13 cellular contexts compared by ENCODE assay signal in the genomic region with DNA sequence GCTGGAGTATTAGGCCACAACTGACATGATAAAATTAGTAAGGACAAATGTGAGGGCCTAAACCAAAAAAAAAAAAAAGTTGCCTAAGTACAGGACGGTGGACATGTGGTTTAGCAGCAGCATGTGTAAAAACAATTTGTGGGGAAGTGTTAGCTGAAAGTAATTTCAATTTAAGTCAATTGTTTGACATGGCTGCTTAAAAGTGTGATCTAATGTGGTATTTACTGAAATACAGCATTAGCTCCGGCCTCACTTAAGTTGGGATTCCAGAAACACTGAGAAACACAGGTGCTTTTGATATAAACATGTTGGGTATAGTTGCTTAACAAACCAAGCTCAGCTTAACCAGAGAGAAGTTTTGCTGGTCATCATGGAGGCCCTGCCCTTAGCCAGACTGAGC.
DNase-seq lines count a peak whose midpoint lies in the region; ATAC-seq and TF ChIP-seq lines count a peak whose summit lies in the region.
"Had no signal": no experiment of that assay in that cellular context is flagged by ENCODE, and none has a peak within 500 bp of the region (broad histone marks: within the 10 kb centered on the region; RNA-seq: fewer than 3 reads in every experiment).

No MANE protein-coding gene starts in this region.

- ATAC-seq in Right ventricle myocardium superior (ENCODE audit: poor library complexity) (peak; percentile 52), lower lobe of right lung (no peak), upper lobe of right lung (no peak), GM21381 (IDR thresholded peaks at IDR 0.05; ENCODE audit: unreplicated experiment) (no peak)
- no peak for ATAC-seq in activated CD8-positive, alpha-beta T cell treated with anti-CD3 and anti-CD28 coated beads, Interleukin-2, amount 10 ng/mL, durations not matched to agents 7 days and 5 days

- no peaks in the 10 kb centered on the region for H3K9me3 ChIP-seq in lower lobe of right lung
- H3K9me3 ChIP-seq in upper lobe of right lung, result no peaks in the 10 kb centered on the region
- H3K9me3 ChIP-seq: thyroid gland had no signal

- H3K27ac Mint-ChIP-seq in activated CD8-positive, alpha-beta T cell treated with anti-CD3 and anti-CD28 coated beads, Interleukin-2, amount 10 ng/mL, durations not matched to agents 7 days and 5 days, result peak overlapping the region; percentile 79
- H3K27ac Mint-ChIP-seq in type B pancreatic cell, result no peak overlapping the region

- peaks cover 86% of the 10 kb centered on the region for H3K4me1 Mint-ChIP-seq in activated CD8-positive, alpha-beta T cell treated with anti-CD3 and anti-CD28 coated beads, Interleukin-2, amount 10 ng/mL, durations not matched to agents 7 days and 5 days (ENCODE audit: low read depth)
- H3K4me1 Mint-ChIP-seq in type B pancreatic cell (ENCODE audit: unreplicated experiment), result peaks cover 10% of the 10 kb centered on the region

- H3K27ac ChIP-seq in lower lobe of right lung, result peak overlapping the region; percentile 12
- peak overlapping the region; percentile 47 for H3K27ac ChIP-seq in upper lobe of right lung
- H3K27ac ChIP-seq: thyroid gland, WERI-Rb-1 had no signal

- no peak overlapping the region for H3K4me3 ChIP-seq in lower lobe of right lung
- no peak overlapping the region for H3K4me3 ChIP-seq in upper lobe of right lung
- H3K4me3 ChIP-seq: thyroid gland had no signal

- no peak overlapping the region for H3K4me3 Mint-ChIP-seq in activated CD8-positive, alpha-beta T cell treated with anti-CD3 and anti-CD28 coated beads, Interleukin-2, amount 10 ng/mL, durations not matched to agents 7 days and 5 days
- no peak overlapping the region for H3K4me3 Mint-ChIP-seq in type B pancreatic cell

- TF ChIP-seq CTCF in lower lobe of right lung (IDR thresholded peaks at IDR 0.05) (no peak), upper lobe of right lung (IDR thresholded peaks at IDR 0.05) (no peak), type B pancreatic cell (conservative IDR thresholded peaks at IDR 0.05) (no peak)

- H3K4me1 ChIP-seq in lower lobe of right lung (peaks cover 52% of the 10 kb centered on the region), upper lobe of right lung (no peaks in the 10 kb centered on the region)

- POLR2A ChIA-PET in activated CD8-positive, alpha-beta T cell treated with anti-CD3 and anti-CD28 coated beads, Interleukin-2, amount 10 ng/mL, durations not matched to agents 7 days and 5 days (lab: Charles Lee), result interaction anchor here (0.6 to 1.0 kb wide), 2 partner anchors 17 to 90 kb away, joined by 3 to 4 read pairs; no protein-coding TSS in a partner anchor

- H3K36me3 ChIP-seq in lower lobe of right lung (no peaks in the 10 kb centered on the region), upper lobe of right lung (no peaks in the 10 kb centered on the region)
- H3K36me3 ChIP-seq: thyroid gland, WERI-Rb-1 had no signal

- intact Hi-C loops in Right ventricle myocardium superior (cut with DNase I), result no loop called here
- intact Hi-C loops in cardiac septum (cut with DNase I), result no loop called here
- intact Hi-C loops in lower lobe of right lung (cut with DNase I), result no loop called here
- intact Hi-C loops in upper lobe of right lung (cut with DNase I), result no loop called here

- H3K9me3 Mint-ChIP-seq in activated CD8-positive, alpha-beta T cell treated with anti-CD3 and anti-CD28 coated beads, Interleukin-2, amount 10 ng/mL, durations not matched to agents 7 days and 5 days (ENCODE audit: insufficient read depth), result no peaks in the 10 kb centered on the region
- H3K9me3 Mint-ChIP-seq in type B pancreatic cell, result no peaks in the 10 kb centered on the region

- peaks cover 57% of the 10 kb centered on the region for H3K36me3 Mint-ChIP-seq in activated CD8-positive, alpha-beta T cell treated with anti-CD3 and anti-CD28 coated beads, Interleukin-2, amount 10 ng/mL, durations not matched to agents 7 days and 5 days (ENCODE audit: low read depth)
- H3K36me3 Mint-ChIP-seq in type B pancreatic cell, result peaks cover 29% of the 10 kb centered on the region

- DNase-seq in Right ventricle myocardium superior, result no peak
- DNase-seq in cardiac septum (ENCODE audit: low spot score), result no peak
- peak; percentile 18 for DNase-seq in activated CD8-positive, alpha-beta T cell treated with anti-CD3 and anti-CD28 coated beads, Interleukin-2, amount 10 ng/mL, durations not matched to agents 7 days and 5 days
- no peak for DNase-seq in lower lobe of right lung
- no peak for DNase-seq in upper lobe of right lung
- DNase-seq in NCI-H774 (lab: John Stamatoyannopoulos, UW), result no peak
- no peak for DNase-seq in type B pancreatic cell (ENCODE audit: extremely low spot score, unreplicated experiment)
- DNase-seq: DMS79, NCI-H1092 treated with DMSO at 0.1 percent for 48 hours, NCI-H345, thyroid gland, WERI-Rb-1 had no signal

- no peaks in the 10 kb centered on the region for H3K27me3 Mint-ChIP-seq in activated CD8-positive, alpha-beta T cell treated with anti-CD3 and anti-CD28 coated beads, Interleukin-2, amount 10 ng/mL, durations not matched to agents 7 days and 5 days (ENCODE audit: low read depth)
- no peaks in the 10 kb centered on the region for H3K27me3 Mint-ChIP-seq in type B pancreatic cell

- CTCF ChIA-PET in activated CD8-positive, alpha-beta T cell treated with anti-CD3 and anti-CD28 coated beads, Interleukin-2, amount 10 ng/mL, durations not matched to agents 7 days and 5 days (lab: Charles Lee), result interaction anchor here (0.8 to 2.9 kb wide), 10 partner anchors 10 to 290 kb away, joined by 3 to 22 read pairs (median 5); no protein-coding TSS in a partner anchor

- no peaks in the 10 kb centered on the region for H3K27me3 ChIP-seq in lower lobe of right lung (ENCODE audit: low read depth)
- no peaks in the 10 kb centered on the region for H3K27me3 ChIP-seq in upper lobe of right lung
- H3K27me3 ChIP-seq: thyroid gland had no signal
